Comparison of ENCODE assay signal across 9 cellular contexts in the genomic region with DNA sequence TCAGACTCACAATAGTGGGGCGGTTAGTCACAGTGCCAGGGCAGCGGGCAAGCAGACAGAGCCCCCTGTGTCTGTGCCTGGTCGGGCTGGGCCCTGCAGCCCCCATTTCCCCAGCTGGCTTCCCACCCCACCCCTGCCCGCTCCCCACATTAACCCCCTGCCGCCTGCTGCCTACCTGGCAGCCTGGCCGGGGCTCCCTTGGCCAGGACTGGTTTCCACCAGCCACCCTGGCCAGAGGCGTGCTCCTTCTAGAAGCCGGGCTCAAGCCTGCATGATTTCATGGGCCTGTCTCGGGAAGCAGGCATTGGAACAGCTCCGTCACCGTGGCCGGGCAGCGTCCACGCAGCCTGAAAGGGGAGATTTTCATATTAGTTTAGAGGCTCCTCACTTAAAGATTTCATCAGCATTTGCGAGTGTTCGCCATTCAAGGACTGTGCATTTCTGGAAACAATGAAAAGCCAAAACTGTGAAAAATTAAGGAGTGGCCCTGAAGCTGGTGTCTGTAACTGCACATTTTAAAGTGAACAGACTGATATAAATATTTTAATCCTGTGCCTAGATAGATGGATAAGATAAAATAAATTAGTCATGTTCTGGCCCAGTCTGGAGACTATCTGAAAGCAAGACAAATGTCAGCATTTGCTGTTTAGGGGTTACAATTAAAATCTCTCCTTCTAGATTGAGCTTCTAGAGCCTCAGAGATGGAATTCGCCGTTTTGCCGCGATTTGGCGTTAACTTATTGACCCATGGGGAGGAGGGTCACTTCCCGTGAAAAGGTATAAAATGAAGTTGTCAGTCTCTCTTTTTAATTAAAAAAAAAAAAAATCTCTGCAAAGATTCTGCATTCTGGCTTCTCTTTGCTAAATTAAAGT.
A peak's percentile ranks its signal among the peaks of the same experiment; 100 is the strongest.
DNase-seq lines count a peak whose midpoint lies in the region; ATAC-seq, FAIRE-seq and TF ChIP-seq lines count a peak whose summit lies in the region.
"Had no signal": no experiment of that assay in that cellular context is flagged by ENCODE, and none has a peak within 500 bp of the region (broad histone marks: within the 10 kb centered on the region; RNA-seq: fewer than 3 reads in every experiment).

No MANE protein-coding gene starts in this region.

- peak overlapping the region; percentile 92 for H3K4me2 ChIP-seq in A549

- peaks cover 43% of the 10 kb centered on the region for H3K4me1 ChIP-seq in A549
- peaks cover 47 to 50% of the 10 kb centered on the region in 2 donors for H3K4me1 ChIP-seq in mucosa of rectum (ENCODE audit: control insufficient read depth in 2 of 2, insufficient read depth in 2 of 2, low read length in 2 of 2)

- no peaks in the 10 kb centered on the region for H3K9me3 ChIP-seq in A549
- H3K9me3 ChIP-seq in mucosa of rectum (ENCODE audit: control insufficient read depth in 2 of 2, low read length in 2 of 2): no peaks in the 10 kb centered on the region

- peaks cover 0 to 5% of the 10 kb centered on the region in 2 donors for H3K36me3 ChIP-seq in mucosa of rectum (ENCODE audit: control insufficient read depth in 2 of 2, insufficient read depth in 2 of 2, low read length in 2 of 2)

- no peak for TF ChIP-seq EP300 in A549 (IDR thresholded peaks at IDR 0.05)

- FAIRE-seq in A549 (lab: Jason Lieb, UNC): no peak
- FAIRE-seq: islet of Langerhans had no signal

- CTCF ChIA-PET in A549 (lab: Yijun Ruan, JAX): interaction anchor here (0.9 to 8.1 kb wide), 3 partner anchors 12 to 62 kb away, joined by 3 to 48 read pairs (median 4); no protein-coding TSS in a partner anchor

- H3K27ac ChIP-seq in A549 (peak overlapping the region; percentile 99), mucosa of rectum (ENCODE audit: low read depth in 2 of 2, low read length in 2 of 2) (peak overlapping the region; percentile 95 to 98)

- DNase-seq in A549 (ENCODE audit: low read depth in 1 of 2, low spot score in 1 of 2): no peak
- peak; percentile 55 for DNase-seq in chondrocyte (ENCODE audit: low spot score)
- DNase-seq in iPS-NIHi7 (ENCODE audit: extremely low spot score): no peak
- no peak for DNase-seq in NCI-H1048 (lab: John Stamatoyannopoulos, UW)

- H3K4me3 Mint-ChIP-seq in IgD-negative memory B cell (peak overlapping the region; percentile 41 to 80 (median 68)), chondrocyte (ENCODE audit: unreplicated experiment) (no peak overlapping the region)

- H3K9me3 Mint-ChIP-seq in IgD-negative memory B cell (no peaks in the 10 kb centered on the region), chondrocyte (ENCODE audit: low read depth) (no peaks in the 10 kb centered on the region)

- H3K4me1 Mint-ChIP-seq in IgD-negative memory B cell (peaks cover 25 to 43% (median 26%) of the 10 kb centered on the region in 3 donors), chondrocyte (ENCODE audit: low read depth) (peaks cover 15% of the 10 kb centered on the region)

- H3K9ac ChIP-seq in mucosa of rectum (ENCODE audit: low read depth in 1 of 2, low read length in 2 of 2): peak overlapping the region; percentile 20 to 83

- no peaks in the 10 kb centered on the region for H3K27me3 ChIP-seq in mucosa of rectum (ENCODE audit: control insufficient read depth in 2 of 2, insufficient read depth in 2 of 2, low read length in 2 of 2)

- H3K36me3 Mint-ChIP-seq in IgD-negative memory B cell: no peaks in the 10 kb centered on the region
- no peaks in the 10 kb centered on the region for H3K36me3 Mint-ChIP-seq in chondrocyte (ENCODE audit: low read depth)

- no peak for TF ChIP-seq POLR2A in A549 (IDR thresholded peaks at IDR 0.05; ENCODE audit: low read length)

- TF ChIP-seq CTCF in A549 (IDR thresholded peaks at IDR 0.05): no peak
- TF ChIP-seq CTCF in chondrocyte (IDR thresholded peaks at IDR 0.05): no peak

- no peak for TF ChIP-seq RAD21 in A549 (conservative IDR thresholded peaks at IDR 0.05 in 1 of 2, IDR thresholded peaks at IDR 0.05 in 1 of 2)

- H3K27me3 Mint-ChIP-seq in IgD-negative memory B cell (no peaks in the 10 kb centered on the region), chondrocyte (ENCODE audit: low read depth) (no peaks in the 10 kb centered on the region)

- 76% methylated on average over 20 of the region's 22 CpGs for WGBS in A549 (ENCODE audit: missing lambda C conversion rate)

- ATAC-seq in A549 (no peak), GM21723 (IDR thresholded peaks at IDR 0.05; ENCODE audit: unreplicated experiment) (no peak), GM19467 (IDR thresholded peaks at IDR 0.05; ENCODE audit: unreplicated experiment) (no peak)

- POLR2A ChIA-PET in A549 (lab: Yijun Ruan, JAX): interaction anchor here (0.8 to 4.4 kb wide), 2 partner anchors 13 to 43 kb away, joined by 5 to 39 read pairs; no protein-coding TSS in a partner anchor

- H3K4me3 ChIP-seq in A549 (0 out of 3 replicates have a peak overlapping the region, but pooled peaks have one; percentile 11), mucosa of rectum (ENCODE audit: low read length in 2 of 2) (peak overlapping the region; percentile 48 to 78)

- H3K27ac Mint-ChIP-seq in IgD-negative memory B cell: peak overlapping the region; percentile 69 to 97 (median 96)
- no peak overlapping the region for H3K27ac Mint-ChIP-seq in chondrocyte (ENCODE audit: unreplicated experiment)

TF ChIP-seq in A549, 52 proteins besides CTCF, POLR2A, EP300 and RAD21:
- TF ChIP-seq KDM1A (IDR thresholded peaks at IDR 0.05; ENCODE audit: low read depth) (no peak), KDM5A (IDR thresholded peaks at IDR 0.05) (no peak), FOXS1 (CRISPR knock-in tag; IDR thresholded peaks at IDR 0.05) (no peak), MAX (IDR thresholded peaks at IDR 0.05) (no peak), RARB (CRISPR knock-in tag; IDR thresholded peaks at IDR 0.05) (no peak), HOXB5 (CRISPR knock-in tag; IDR thresholded peaks at IDR 0.05) (no peak), ZSCAN20 (CRISPR knock-in tag; IDR thresholded peaks at IDR 0.05) (no peak), ZC3H11A (IDR thresholded peaks at IDR 0.05) (no peak), ZNF302 (CRISPR knock-in tag; IDR thresholded peaks at IDR 0.05) (no peak), CEBPB (IDR thresholded peaks at IDR 0.05) (no peak), BHLHE40 (IDR thresholded peaks at IDR 0.05; ENCODE audit: low read depth, low read length) (no peak), BCL3 (IDR thresholded peaks at IDR 0.05) (no peak), HES2 (IDR thresholded peaks at IDR 0.05) (no peak)
- TF ChIP-seq, protein P1, sequence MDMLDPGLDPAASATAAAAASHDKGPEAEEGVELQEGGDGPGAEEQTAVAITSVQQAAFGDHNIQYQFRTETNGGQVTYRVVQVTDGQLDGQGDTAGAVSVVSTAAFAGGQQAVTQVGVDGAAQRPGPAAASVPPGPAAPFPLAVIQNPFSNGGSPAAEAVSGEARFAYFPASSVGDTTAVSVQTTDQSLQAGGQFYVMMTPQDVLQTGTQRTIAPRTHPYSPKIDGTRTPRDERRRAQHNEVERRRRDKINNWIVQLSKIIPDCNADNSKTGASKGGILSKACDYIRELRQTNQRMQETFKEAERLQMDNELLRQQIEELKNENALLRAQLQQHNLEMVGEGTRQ (IDR thresholded peaks at IDR 0.05): no peak
- TF ChIP-seq, protein P2, sequence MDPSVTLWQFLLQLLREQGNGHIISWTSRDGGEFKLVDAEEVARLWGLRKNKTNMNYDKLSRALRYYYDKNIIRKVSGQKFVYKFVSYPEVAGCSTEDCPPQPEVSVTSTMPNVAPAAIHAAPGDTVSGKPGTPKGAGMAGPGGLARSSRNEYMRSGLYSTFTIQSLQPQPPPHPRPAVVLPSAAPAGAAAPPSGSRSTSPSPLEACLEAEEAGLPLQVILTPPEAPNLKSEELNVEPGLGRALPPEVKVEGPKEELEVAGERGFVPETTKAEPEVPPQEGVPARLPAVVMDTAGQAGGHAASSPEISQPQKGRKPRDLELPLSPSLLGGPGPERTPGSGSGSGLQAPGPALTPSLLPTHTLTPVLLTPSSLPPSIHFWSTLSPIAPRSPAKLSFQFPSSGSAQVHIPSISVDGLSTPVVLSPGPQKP (IDR thresholded peaks at IDR 0.05; ENCODE audit: low read depth, low read length): no peak
